1 cellular context compared by ENCODE assay signal in the genomic region with DNA sequence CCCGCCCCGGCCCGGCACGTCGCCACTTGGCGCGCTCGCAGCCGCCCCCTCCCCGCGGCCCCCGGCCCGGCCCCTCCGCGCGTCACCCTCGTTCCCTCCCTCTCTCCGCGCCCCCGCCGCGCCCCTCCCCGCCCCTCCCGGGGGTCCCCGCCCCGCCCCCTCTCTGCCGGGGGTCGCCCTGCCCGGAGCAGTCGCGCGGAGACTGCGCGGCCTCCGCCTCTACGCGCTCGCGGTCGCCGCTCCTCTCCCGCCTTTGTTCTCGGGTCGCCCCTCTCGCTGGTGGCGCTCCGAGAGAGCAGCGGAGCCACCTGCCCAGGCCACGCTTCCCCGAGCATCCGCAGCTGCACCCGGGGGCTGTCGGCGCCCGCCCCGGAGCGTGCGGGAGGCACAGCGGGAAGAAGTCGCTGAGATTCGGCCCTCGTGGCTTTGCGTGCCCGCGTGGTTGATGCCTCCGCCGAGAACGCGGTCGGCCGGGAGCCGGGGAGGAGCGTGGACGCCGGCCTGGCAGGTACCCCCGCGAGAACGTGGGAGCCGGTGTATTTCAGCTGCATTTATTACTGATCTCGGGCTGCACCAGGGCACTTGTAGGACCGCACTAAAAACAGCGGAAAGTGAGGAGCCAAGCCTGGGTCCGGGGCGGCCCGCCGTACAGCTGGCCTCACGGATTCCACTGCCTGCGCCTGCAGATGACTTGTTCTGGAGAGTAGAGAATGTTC.
A peak's percentile ranks its signal among the peaks of the same experiment; 100 is the strongest.
TF ChIP-seq lines count a peak whose summit lies in the region.

No MANE protein-coding gene starts in this region.

TF ChIP-seq in HepG2, 621 proteins besides CTCF, POLR2A, EP300 and RAD21 (continued from another document and continues in another):
- TF ChIP-seq, protein P1, sequence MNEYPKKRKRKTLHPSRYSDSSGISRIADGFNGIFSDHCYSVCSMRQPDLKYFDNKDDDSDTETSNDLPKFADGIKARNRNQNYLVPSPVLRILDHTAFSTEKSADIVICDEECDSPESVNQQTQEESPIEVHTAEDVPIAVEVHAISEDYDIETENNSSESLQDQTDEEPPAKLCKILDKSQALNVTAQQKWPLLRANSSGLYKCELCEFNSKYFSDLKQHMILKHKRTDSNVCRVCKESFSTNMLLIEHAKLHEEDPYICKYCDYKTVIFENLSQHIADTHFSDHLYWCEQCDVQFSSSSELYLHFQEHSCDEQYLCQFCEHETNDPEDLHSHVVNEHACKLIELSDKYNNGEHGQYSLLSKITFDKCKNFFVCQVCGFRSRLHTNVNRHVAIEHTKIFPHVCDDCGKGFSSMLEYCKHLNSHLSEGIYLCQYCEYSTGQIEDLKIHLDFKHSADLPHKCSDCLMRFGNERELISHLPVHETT (CRISPR knock-in tag; conservative IDR thresholded peaks at IDR 0.05): peak; percentile 75; the same call in 1 of the 2 replicates
- TF ChIP-seq ZNF343 (CRISPR knock-in tag; IDR thresholded peaks at IDR 0.05): no peak
- TF ChIP-seq NR3C1 (CRISPR knock-in tag; IDR thresholded peaks at IDR 0.05): no peak
- TF ChIP-seq, protein P2, sequence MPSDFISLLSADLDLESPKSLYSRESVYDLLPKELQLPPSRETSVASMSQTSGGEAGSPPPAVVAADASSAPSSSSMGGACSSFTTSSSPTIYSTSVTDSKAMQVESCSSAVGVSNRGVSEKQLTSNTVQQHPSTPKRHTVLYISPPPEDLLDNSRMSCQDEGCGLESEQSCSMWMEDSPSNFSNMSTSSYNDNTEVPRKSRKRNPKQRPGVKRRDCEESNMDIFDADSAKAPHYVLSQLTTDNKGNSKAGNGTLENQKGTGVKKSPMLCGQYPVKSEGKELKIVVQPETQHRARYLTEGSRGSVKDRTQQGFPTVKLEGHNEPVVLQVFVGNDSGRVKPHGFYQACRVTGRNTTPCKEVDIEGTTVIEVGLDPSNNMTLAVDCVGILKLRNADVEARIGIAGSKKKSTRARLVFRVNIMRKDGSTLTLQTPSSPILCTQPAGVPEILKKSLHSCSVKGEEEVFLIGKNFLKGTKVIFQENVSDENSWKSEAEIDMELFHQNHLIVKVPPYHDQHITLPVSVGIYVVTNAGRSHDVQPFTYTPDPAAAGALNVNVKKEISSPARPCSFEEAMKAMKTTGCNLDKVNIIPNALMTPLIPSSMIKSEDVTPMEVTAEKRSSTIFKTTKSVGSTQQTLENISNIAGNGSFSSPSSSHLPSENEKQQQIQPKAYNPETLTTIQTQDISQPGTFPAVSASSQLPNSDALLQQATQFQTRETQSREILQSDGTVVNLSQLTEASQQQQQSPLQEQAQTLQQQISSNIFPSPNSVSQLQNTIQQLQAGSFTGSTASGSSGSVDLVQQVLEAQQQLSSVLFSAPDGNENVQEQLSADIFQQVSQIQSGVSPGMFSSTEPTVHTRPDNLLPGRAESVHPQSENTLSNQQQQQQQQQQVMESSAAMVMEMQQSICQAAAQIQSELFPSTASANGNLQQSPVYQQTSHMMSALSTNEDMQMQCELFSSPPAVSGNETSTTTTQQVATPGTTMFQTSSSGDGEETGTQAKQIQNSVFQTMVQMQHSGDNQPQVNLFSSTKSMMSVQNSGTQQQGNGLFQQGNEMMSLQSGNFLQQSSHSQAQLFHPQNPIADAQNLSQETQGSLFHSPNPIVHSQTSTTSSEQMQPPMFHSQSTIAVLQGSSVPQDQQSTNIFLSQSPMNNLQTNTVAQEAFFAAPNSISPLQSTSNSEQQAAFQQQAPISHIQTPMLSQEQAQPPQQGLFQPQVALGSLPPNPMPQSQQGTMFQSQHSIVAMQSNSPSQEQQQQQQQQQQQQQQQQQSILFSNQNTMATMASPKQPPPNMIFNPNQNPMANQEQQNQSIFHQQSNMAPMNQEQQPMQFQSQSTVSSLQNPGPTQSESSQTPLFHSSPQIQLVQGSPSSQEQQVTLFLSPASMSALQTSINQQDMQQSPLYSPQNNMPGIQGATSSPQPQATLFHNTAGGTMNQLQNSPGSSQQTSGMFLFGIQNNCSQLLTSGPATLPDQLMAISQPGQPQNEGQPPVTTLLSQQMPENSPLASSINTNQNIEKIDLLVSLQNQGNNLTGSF (CRISPR knock-in tag; IDR thresholded peaks at IDR 0.05): peak; percentile 84
- TF ChIP-seq ZSCAN31 (CRISPR knock-in tag; IDR thresholded peaks at IDR 0.05; ENCODE audit: low read depth): peak; percentile 45; the same call in 1 of the 2 replicates
- no peak; the same call in 1 of the 2 replicates for TF ChIP-seq ZNF121 (CRISPR knock-in tag; IDR thresholded peaks at IDR 0.05)
- TF ChIP-seq, protein P3, sequence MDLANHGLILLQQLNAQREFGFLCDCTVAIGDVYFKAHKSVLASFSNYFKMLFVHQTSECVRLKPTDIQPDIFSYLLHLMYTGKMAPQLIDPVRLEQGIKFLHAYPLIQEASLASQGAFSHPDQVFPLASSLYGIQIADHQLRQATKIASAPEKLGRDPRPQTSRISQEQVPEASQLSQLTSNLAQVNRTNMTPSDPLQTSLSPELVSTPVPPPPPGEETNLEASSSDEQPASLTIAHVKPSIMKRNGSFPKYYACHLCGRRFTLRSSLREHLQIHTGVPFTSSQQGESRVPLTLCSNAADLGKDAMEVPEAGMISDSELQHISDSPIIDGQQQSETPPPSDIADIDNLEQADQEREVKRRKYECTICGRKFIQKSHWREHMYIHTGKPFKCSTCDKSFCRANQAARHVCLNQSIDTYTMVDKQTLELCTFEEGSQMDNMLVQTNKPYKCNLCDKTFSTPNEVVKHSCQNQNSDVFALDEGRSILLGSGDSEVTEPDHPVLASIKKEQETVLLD (CRISPR knock-in tag; IDR thresholded peaks at IDR 0.05; ENCODE audit: low read depth): peak; percentile 88
- TF ChIP-seq SMAD9 (CRISPR knock-in tag; IDR thresholded peaks at IDR 0.05): peak; percentile 84; the same call in 1 of the 2 replicates
- TF ChIP-seq, protein P4, sequence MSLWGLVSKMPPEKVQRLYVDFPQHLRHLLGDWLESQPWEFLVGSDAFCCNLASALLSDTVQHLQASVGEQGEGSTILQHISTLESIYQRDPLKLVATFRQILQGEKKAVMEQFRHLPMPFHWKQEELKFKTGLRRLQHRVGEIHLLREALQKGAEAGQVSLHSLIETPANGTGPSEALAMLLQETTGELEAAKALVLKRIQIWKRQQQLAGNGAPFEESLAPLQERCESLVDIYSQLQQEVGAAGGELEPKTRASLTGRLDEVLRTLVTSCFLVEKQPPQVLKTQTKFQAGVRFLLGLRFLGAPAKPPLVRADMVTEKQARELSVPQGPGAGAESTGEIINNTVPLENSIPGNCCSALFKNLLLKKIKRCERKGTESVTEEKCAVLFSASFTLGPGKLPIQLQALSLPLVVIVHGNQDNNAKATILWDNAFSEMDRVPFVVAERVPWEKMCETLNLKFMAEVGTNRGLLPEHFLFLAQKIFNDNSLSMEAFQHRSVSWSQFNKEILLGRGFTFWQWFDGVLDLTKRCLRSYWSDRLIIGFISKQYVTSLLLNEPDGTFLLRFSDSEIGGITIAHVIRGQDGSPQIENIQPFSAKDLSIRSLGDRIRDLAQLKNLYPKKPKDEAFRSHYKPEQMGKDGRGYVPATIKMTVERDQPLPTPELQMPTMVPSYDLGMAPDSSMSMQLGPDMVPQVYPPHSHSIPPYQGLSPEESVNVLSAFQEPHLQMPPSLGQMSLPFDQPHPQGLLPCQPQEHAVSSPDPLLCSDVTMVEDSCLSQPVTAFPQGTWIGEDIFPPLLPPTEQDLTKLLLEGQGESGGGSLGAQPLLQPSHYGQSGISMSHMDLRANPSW (CRISPR knock-in tag; IDR thresholded peaks at IDR 0.05; ENCODE audit: borderline replicate concordance): peak; percentile 19; the same call in 1 of the 2 replicates
- TF ChIP-seq, protein P5, sequence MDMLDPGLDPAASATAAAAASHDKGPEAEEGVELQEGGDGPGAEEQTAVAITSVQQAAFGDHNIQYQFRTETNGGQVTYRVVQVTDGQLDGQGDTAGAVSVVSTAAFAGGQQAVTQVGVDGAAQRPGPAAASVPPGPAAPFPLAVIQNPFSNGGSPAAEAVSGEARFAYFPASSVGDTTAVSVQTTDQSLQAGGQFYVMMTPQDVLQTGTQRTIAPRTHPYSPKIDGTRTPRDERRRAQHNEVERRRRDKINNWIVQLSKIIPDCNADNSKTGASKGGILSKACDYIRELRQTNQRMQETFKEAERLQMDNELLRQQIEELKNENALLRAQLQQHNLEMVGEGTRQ (IDR thresholded peaks at IDR 0.05; ENCODE audit: low read depth, low read length): no peak
- TF ChIP-seq, protein P5 (CRISPR knock-in tag; IDR thresholded peaks at IDR 0.05; ENCODE audit: borderline replicate concordance): no peak
- TF ChIP-seq PHF8 (CRISPR knock-in tag; IDR thresholded peaks at IDR 0.05): peak; percentile 92
- TF ChIP-seq, protein P6, sequence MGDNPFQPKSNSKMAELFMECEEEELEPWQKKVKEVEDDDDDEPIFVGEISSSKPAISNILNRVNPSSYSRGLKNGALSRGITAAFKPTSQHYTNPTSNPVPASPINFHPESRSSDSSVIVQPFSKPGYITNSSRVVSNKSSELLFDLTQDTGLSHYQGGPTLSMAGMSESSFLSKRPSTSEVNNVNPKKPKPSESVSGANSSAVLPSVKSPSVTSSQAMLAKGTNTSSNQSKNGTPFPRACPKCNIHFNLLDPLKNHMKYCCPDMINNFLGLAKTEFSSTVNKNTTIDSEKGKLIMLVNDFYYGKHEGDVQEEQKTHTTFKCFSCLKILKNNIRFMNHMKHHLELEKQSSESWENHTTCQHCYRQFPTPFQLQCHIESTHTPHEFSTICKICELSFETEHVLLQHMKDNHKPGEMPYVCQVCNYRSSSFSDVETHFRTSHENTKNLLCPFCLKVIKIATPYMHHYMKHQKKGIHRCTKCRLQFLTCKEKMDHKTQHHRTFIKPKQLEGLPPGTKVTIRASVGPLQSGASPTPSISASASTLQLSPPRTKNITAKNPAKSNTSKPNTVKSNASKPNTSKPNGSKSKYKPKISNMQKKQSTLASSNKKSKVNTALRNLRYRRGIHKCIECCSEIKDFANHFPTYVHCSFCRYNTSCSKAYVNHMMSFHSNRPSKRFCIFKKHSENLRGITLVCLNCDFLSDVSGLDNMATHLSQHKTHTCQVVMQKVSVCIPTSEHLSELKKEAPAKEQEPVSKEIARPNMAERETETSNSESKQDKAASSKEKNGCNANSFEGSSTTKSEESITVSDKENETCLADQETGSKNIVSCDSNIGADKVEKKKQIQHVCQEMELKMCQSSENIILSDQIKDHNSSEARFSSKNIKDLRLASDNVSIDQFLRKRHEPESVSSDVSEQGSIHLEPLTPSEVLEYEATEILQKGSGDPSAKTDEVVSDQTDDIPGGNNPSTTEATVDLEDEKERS (CRISPR knock-in tag; IDR thresholded peaks at IDR 0.05): peak; percentile 49; the same call in 1 of the 2 replicates
- no peak for TF ChIP-seq ZNF577 (CRISPR knock-in tag; IDR thresholded peaks at IDR 0.05; ENCODE audit: borderline replicate concordance, low read depth)
- TF ChIP-seq, protein P7, sequence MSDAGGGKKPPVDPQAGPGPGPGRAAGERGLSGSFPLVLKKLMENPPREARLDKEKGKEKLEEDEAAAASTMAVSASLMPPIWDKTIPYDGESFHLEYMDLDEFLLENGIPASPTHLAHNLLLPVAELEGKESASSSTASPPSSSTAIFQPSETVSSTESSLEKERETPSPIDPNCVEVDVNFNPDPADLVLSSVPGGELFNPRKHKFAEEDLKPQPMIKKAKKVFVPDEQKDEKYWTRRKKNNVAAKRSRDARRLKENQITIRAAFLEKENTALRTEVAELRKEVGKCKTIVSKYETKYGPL (CRISPR knock-in tag; IDR thresholded peaks at IDR 0.05): 0 out of 2 replicates have a peak, but pooled peaks have one; percentile 48
- TF ChIP-seq, protein P8, sequence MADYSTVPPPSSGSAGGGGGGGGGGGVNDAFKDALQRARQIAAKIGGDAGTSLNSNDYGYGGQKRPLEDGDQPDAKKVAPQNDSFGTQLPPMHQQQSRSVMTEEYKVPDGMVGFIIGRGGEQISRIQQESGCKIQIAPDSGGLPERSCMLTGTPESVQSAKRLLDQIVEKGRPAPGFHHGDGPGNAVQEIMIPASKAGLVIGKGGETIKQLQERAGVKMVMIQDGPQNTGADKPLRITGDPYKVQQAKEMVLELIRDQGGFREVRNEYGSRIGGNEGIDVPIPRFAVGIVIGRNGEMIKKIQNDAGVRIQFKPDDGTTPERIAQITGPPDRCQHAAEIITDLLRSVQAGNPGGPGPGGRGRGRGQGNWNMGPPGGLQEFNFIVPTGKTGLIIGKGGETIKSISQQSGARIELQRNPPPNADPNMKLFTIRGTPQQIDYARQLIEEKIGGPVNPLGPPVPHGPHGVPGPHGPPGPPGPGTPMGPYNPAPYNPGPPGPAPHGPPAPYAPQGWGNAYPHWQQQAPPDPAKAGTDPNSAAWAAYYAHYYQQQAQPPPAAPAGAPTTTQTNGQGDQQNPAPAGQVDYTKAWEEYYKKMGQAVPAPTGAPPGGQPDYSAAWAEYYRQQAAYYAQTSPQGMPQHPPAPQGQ (CRISPR knock-in tag; IDR thresholded peaks at IDR 0.05; ENCODE audit: borderline replicate concordance): no peak; the same call in 1 of the 2 replicates
- no peak for TF ChIP-seq ZSCAN29 (CRISPR knock-in tag; conservative IDR thresholded peaks at IDR 0.05)
- TF ChIP-seq PHF5A (CRISPR knock-in tag; IDR thresholded peaks at IDR 0.05; ENCODE audit: low read depth, unreplicated experiment): no peak
- peak; percentile 89 for TF ChIP-seq MYC (CRISPR knock-in tag; IDR thresholded peaks at IDR 0.05; ENCODE audit: borderline replicate concordance)
- TF ChIP-seq, protein P9, sequence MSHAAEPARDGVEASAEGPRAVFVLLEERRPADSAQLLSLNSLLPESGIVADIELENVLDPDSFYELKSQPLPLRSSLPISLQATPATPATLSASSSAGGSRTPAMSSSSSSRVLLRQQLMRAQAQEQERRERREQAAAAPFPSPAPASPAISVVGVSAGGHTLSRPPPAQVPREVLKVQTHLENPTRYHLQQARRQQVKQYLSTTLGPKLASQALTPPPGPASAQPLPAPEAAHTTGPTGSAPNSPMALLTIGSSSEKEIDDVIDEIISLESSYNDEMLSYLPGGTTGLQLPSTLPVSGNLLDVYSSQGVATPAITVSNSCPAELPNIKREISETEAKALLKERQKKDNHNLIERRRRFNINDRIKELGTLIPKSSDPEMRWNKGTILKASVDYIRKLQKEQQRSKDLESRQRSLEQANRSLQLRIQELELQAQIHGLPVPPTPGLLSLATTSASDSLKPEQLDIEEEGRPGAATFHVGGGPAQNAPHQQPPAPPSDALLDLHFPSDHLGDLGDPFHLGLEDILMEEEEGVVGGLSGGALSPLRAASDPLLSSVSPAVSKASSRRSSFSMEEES (CRISPR knock-in tag; IDR thresholded peaks at IDR 0.05): no peak; the same call in 1 of the 2 replicates
- peak; percentile 37 for TF ChIP-seq TAF15 (IDR thresholded peaks at IDR 0.05; ENCODE audit: low read depth, low read length, poor library complexity, severe bottlenecking)
- TF ChIP-seq, protein P10, sequence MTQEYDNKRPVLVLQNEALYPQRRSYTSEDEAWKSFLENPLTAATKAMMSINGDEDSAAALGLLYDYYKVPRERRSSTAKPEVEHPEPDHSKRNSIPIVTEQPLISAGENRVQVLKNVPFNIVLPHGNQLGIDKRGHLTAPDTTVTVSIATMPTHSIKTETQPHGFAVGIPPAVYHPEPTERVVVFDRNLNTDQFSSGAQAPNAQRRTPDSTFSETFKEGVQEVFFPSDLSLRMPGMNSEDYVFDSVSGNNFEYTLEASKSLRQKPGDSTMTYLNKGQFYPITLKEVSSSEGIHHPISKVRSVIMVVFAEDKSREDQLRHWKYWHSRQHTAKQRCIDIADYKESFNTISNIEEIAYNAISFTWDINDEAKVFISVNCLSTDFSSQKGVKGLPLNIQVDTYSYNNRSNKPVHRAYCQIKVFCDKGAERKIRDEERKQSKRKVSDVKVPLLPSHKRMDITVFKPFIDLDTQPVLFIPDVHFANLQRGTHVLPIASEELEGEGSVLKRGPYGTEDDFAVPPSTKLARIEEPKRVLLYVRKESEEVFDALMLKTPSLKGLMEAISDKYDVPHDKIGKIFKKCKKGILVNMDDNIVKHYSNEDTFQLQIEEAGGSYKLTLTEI (CRISPR knock-in tag; conservative IDR thresholded peaks at IDR 0.05): peak; percentile 32; the same call in 1 of the 2 replicates
